Comparison of ENCODE assay signal across 9 cellular contexts in the genomic region with DNA sequence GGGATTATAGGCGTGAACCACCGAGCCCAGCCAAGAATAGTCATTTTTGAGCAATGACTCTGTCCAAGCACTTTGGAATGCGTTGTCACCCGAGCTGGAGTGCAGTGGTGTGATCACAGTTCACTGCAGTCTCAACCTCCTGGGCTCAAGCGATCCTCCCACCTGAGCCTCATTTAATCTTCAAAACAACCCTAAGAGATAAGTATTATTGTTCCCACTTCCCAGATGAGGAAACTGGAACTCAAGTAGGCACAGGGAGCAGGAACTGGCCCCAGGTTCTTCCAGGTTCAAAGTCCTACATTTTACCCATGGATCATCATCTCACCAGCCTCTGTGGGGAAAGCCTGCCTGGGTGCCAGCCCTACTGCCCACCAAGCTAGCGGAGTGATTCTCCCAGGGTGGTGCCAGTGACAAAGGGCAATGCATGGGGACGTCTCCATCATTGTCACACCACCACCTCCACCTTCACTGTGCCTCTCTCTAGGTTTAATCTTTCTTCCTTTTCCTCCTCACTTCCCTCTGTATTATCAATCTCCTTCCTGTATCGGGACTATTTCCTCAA. TPM values are rescaled to one million over a fixed set of nuclear protein-coding genes. Genes with fewer than 3 reads are reported as not detected.
DNase-seq lines count a peak whose midpoint lies in the region; ATAC-seq and TF ChIP-seq lines count a peak whose summit lies in the region.
"Had no signal": no experiment of that assay in that cellular context is flagged by ENCODE, and none has a peak within 500 bp of the region (broad histone marks: within the 10 kb centered on the region; RNA-seq: fewer than 3 reads in every experiment).

No MANE protein-coding gene starts in this region.

- WGBS in right lobe of liver (ENCODE audit: insufficient coverage, low coverage, low lambda C conversion rate, missing lambda C conversion rate) = 42% methylated on average over 2 of the region's 8 CpGs
- 84 to 89% methylated on average over 8 of the region's 8 CpGs for WGBS in tibial nerve, 2 donors

- intact Hi-C loops in right lobe of liver (cut with DNase I) = no loop called here

- no peaks in the 10 kb centered on the region for H3K27me3 Mint-ChIP-seq in activated CD8-positive, alpha-beta memory T cell treated with anti-CD3 and anti-CD28 coated beads, Interleukin-2, amount 10 ng/mL, durations not matched to agents 7 days and 5 days

- TF ChIP-seq CTCF in right lobe of liver (IDR thresholded peaks at IDR 0.05) (no peak), tibial nerve (IDR thresholded peaks at IDR 0.05) (no peak)

- peaks cover 78% of the 10 kb centered on the region for H3K4me1 Mint-ChIP-seq in activated CD8-positive, alpha-beta memory T cell treated with anti-CD3 and anti-CD28 coated beads, Interleukin-2, amount 10 ng/mL, durations not matched to agents 7 days and 5 days

- DNase-seq in activated CD8-positive, alpha-beta memory T cell treated with anti-CD3 and anti-CD28 coated beads, Interleukin-2, amount 10 ng/mL, durations not matched to agents 7 days and 5 days = no peak
- DNase-seq in activated CD8-positive, alpha-beta memory T cell treated with anti-CD3 and anti-CD28 coated beads for 24 hours = no peak
- DNase-seq in adipocyte (ENCODE audit: low read depth) (no peak), right lobe of liver (peak in 1 of 3 donors; percentile 53), tibial nerve (ENCODE audit: low spot score in 2 of 2) (no peak), HAP-1 (ENCODE audit: low spot score in 2 of 2) (no peak)
- no peak for DNase-seq in stimulated activated CD4-positive, alpha-beta T cell treated with anti-CD3 and anti-CD28 coated beads, Interleukin-4, amount 100 ng/mL, for 4 hours
- DNase-seq: SK-N-SH had no signal

- H3K4me3 Mint-ChIP-seq in activated CD8-positive, alpha-beta memory T cell treated with anti-CD3 and anti-CD28 coated beads, Interleukin-2, amount 10 ng/mL, durations not matched to agents 7 days and 5 days = no peak overlapping the region

- H3K9me3 Mint-ChIP-seq in activated CD8-positive, alpha-beta memory T cell treated with anti-CD3 and anti-CD28 coated beads, Interleukin-2, amount 10 ng/mL, durations not matched to agents 7 days and 5 days (ENCODE audit: low read depth) = no peaks in the 10 kb centered on the region

- H3K4me1 ChIP-seq in adipocyte (ENCODE audit: control insufficient read depth, insufficient read depth, low read length) (peaks cover 42% of the 10 kb centered on the region), right lobe of liver (peaks cover 0 to 25% (median 6%) of the 10 kb centered on the region in 4 donors), tibial nerve (peaks cover 0 to 31% (median 24%) of the 10 kb centered on the region in 4 donors), HAP-1 (no peaks in the 10 kb centered on the region)

- TF ChIP-seq POLR2A in right lobe of liver (IDR thresholded peaks at IDR 0.05) (no peak), tibial nerve (IDR thresholded peaks at IDR 0.05) (no peak)

- peak; percentile 2 for ATAC-seq in activated CD8-positive, alpha-beta memory T cell treated with anti-CD3 and anti-CD28 coated beads, Interleukin-2, amount 10 ng/mL, durations not matched to agents 7 days and 5 days
- ATAC-seq in right lobe of liver (peak in 3 of 4 donors; percentile 4 to 24 (median 9)), GM21515 (IDR thresholded peaks at IDR 0.05; ENCODE audit: unreplicated experiment) (no peak)

- in situ Hi-C loops in HAP-1 (cut with MboI; ENCODE audit: low sequenced_read_pairs) = no loop called here

- H3K36me3 ChIP-seq in adipocyte (ENCODE audit: control insufficient read depth, insufficient read depth, low read length, severe bottlenecking) = no peaks in the 10 kb centered on the region
- H3K36me3 ChIP-seq in right lobe of liver = no peaks in the 10 kb centered on the region
- no peaks in the 10 kb centered on the region for H3K36me3 ChIP-seq in tibial nerve
- no peaks in the 10 kb centered on the region for H3K36me3 ChIP-seq in HAP-1 (replicated peaks)

- H3K27me3 ChIP-seq in adipocyte (replicated peaks; ENCODE audit: control insufficient read depth, insufficient read depth, low read length) = no peaks in the 10 kb centered on the region
- H3K27me3 ChIP-seq in right lobe of liver = no peaks in the 10 kb centered on the region
- H3K27me3 ChIP-seq in tibial nerve = no peaks in the 10 kb centered on the region
- H3K27me3 ChIP-seq in HAP-1 (ENCODE audit: low read depth) = no peaks in the 10 kb centered on the region

- peaks cover 10% of the 10 kb centered on the region for H3K36me3 Mint-ChIP-seq in activated CD8-positive, alpha-beta memory T cell treated with anti-CD3 and anti-CD28 coated beads, Interleukin-2, amount 10 ng/mL, durations not matched to agents 7 days and 5 days

- H3K4me3 ChIP-seq in adipocyte (ENCODE audit: low read length) (no peak overlapping the region), right lobe of liver (no peak overlapping the region), tibial nerve (no peak overlapping the region), HAP-1 (no peak overlapping the region)

- TF ChIP-seq EP300 in tibial nerve (IDR thresholded peaks at IDR 0.05) = no peak

- no peaks in the 10 kb centered on the region for H3K9me3 ChIP-seq in adipocyte (ENCODE audit: control insufficient read depth, low read length)
- no peaks in the 10 kb centered on the region for H3K9me3 ChIP-seq in right lobe of liver
- no peaks in the 10 kb centered on the region for H3K9me3 ChIP-seq in tibial nerve
- no peaks in the 10 kb centered on the region for H3K9me3 ChIP-seq in HAP-1
- H3K9me3 ChIP-seq: SK-N-SH had no signal

- CTCF ChIA-PET in activated CD8-positive, alpha-beta memory T cell treated with anti-CD3 and anti-CD28 coated beads, Interleukin-2, amount 10 ng/mL, durations not matched to agents 7 days and 5 days (lab: Charles Lee) = interaction anchor here (1.1 to 3.3 kb wide), 5 partner anchors 11 to 130 kb away, joined by 3 to 25 read pairs (median 5); a partner anchor contains a TSS

- peak overlapping the region; percentile 98 for H3K27ac Mint-ChIP-seq in activated CD8-positive, alpha-beta memory T cell treated with anti-CD3 and anti-CD28 coated beads, Interleukin-2, amount 10 ng/mL, durations not matched to agents 7 days and 5 days

- H3K27ac ChIP-seq in right lobe of liver (peak overlapping the region; percentile 56 to 72 (median 56)), tibial nerve (peak overlapping the region; percentile 80 to 92 (median 84))

- peak overlapping the region; percentile 40 for H3K9ac ChIP-seq in adipocyte (ENCODE audit: low read length)
- H3K9ac ChIP-seq: SK-N-SH had no signal

RNA-seq across cellular contexts. Expression of a gene that starts 11.3 kb away (rescaled TPM):
- 100 to 1,000 TPM in 1 of 2 experiments, 10 to 100 TPM in 1; 73.0 to 148 TPM for total RNA-seq in activated CD8-positive, alpha-beta memory T cell treated with anti-CD3 and anti-CD28 coated beads, Interleukin-2, amount 10 ng/mL, durations not matched to agents 7 days and 5 days
- total RNA-seq in right lobe of liver = 10 to 100 TPM in 2 of 6 experiments, 1 to 10 TPM in 2, under 1 TPM in 2; 0.39 to 14.5 (median 6.0) TPM
- total RNA-seq in tibial nerve = 10 to 100 TPM; 11.1 to 18.9 (median 15.2) TPM

RNA-seq across cellular contexts. Expression of a gene that starts 13.6 kb away (rescaled TPM):
- 100 to 1,000 TPM; 260 to 406 TPM for total RNA-seq in activated CD8-positive, alpha-beta memory T cell treated with anti-CD3 and anti-CD28 coated beads, Interleukin-2, amount 10 ng/mL, durations not matched to agents 7 days and 5 days
- total RNA-seq in right lobe of liver (10 to 100 TPM in 4 of 6 experiments, 1 to 10 TPM in 2; 7.3 to 17.9 (median 14.5) TPM), tibial nerve (10 to 100 TPM; 12.7 to 26.9 (median 20.4) TPM)

RNA-seq across cellular contexts. Expression of a gene that starts 56.5 kb away (rescaled TPM):
- total RNA-seq in activated CD8-positive, alpha-beta memory T cell treated with anti-CD3 and anti-CD28 coated beads, Interleukin-2, amount 10 ng/mL, durations not matched to agents 7 days and 5 days = 1 to 10 TPM; 3.8 to 5.8 TPM
- total RNA-seq in right lobe of liver = 1 to 10 TPM in 4 of 6 experiments, under 1 TPM in 2; 0.43 to 2.2 (median 1.5) TPM
- 1 to 10 TPM; 2.0 to 8.4 (median 5.2) TPM for total RNA-seq in tibial nerve

Comparison
In these comparisons a context has a peak if more than half of its experiments do, and no peak if none do; other contexts are left out.
1. RNA of a gene that starts 13.6 kb away (total RNA-seq): 260 to 406 TPM in activated CD8-positive, alpha-beta memory T cell treated with anti-CD3 and anti-CD28 coated beads, Interleukin-2, amount 10 ng/mL, durations not matched to agents 7 days and 5 days; 12.7 to 26.9 TPM in tibial nerve and 7.3 to 17.9 TPM in right lobe of liver; every median in the first group is over 4 times any median in the second.